Comparison of ENCODE assay signal across 24 cellular contexts in the genomic region with DNA sequence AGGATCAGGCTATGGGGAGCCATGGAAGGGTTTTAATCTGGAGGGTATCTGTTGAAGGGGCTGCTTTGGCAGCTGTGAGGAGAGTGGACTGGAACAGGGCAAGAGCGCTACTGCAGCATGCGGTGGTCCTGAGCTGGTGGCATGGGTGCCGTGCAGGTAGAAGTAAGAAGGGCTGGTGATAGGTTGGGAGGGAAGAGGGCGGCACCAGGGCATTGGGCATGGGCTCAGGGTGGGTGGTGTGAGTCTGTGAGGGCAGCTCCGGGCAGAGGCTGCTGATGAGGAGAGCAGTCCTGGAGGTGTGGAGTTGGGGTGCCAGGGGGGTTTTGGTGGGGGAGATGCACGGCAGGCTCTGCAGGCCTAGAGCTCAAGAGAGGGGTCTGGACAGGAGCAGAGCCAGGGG. TPM values are rescaled to one million over a fixed set of nuclear protein-coding genes. Genes with fewer than 3 reads are reported as not detected.
DNase-seq lines count a peak whose midpoint lies in the region; ATAC-seq, FAIRE-seq and TF ChIP-seq lines count a peak whose summit lies in the region.
"Had no signal": no experiment of that assay in that cellular context is flagged by ENCODE, and none has a peak within 500 bp of the region (broad histone marks: within the 10 kb centered on the region; RNA-seq: fewer than 3 reads in every experiment).

No MANE protein-coding gene starts in this region.

- H3K9me3 ChIP-seq in astrocyte (ENCODE audit: insufficient read depth, low read depth, low read length) (no peaks in the 10 kb centered on the region), transverse colon (no peaks in the 10 kb centered on the region), psoas muscle (no peaks in the 10 kb centered on the region)
- H3K9me3 ChIP-seq: BLaER1 treated with 17β-estradiol and CSF1 and Interleukin-3, amounts not matched to agents 10 nM and 100 nM; neutrophil had no signal

- peaks cover 32% of the 10 kb centered on the region for H3K4me1 Mint-ChIP-seq in T-helper 2 cell treated with Interferon-gamma antibody and Interleukin-4, amounts not matched to agents 5 μg/mL and 100 μg/mL, for 36 hours (ENCODE audit: low read depth)
- peaks cover 11% of the 10 kb centered on the region for H3K4me1 Mint-ChIP-seq in astrocyte (ENCODE audit: low read depth, unreplicated experiment)
- H3K4me1 Mint-ChIP-seq in naive thymus-derived CD8-positive, alpha-beta T cell: peaks cover 21 to 39% (median 31%) of the 10 kb centered on the region in 4 donors

- H3K36me3 Mint-ChIP-seq in T-helper 2 cell treated with Interferon-gamma antibody and Interleukin-4, amounts not matched to agents 5 μg/mL and 100 μg/mL, for 36 hours (ENCODE audit: low read depth): no peaks in the 10 kb centered on the region
- H3K36me3 Mint-ChIP-seq in astrocyte (ENCODE audit: low read depth, unreplicated experiment): peaks cover 6% of the 10 kb centered on the region
- H3K36me3 Mint-ChIP-seq in naive thymus-derived CD8-positive, alpha-beta T cell: no peaks in the 10 kb centered on the region

- TF ChIP-seq EP300 in transverse colon (IDR thresholded peaks at IDR 0.05; ENCODE audit: low read depth): no peak

- no peak for FAIRE-seq in astrocyte (lab: Jason Lieb, UNC)
- FAIRE-seq: endometrium, G401.6, K562 had no signal

- H3K79me2 ChIP-seq in astrocyte (ENCODE audit: insufficient read depth, low read length): peaks cover 23% of the 10 kb centered on the region

- H3K27me3 Mint-ChIP-seq in T-helper 2 cell treated with Interferon-gamma antibody and Interleukin-4, amounts not matched to agents 5 μg/mL and 100 μg/mL, for 36 hours (ENCODE audit: low read depth): no peaks in the 10 kb centered on the region
- peaks cover 4% of the 10 kb centered on the region for H3K27me3 Mint-ChIP-seq in astrocyte (ENCODE audit: low read depth, unreplicated experiment)
- no peaks in the 10 kb centered on the region for H3K27me3 Mint-ChIP-seq in naive thymus-derived CD8-positive, alpha-beta T cell

- in situ Hi-C loops in transverse colon (cut with MboI; ENCODE audit: low pct_ligation_motif_present in 1 of 4, low pct_unique_long_range_greater_than_20kb in 1 of 4, low sequenced_read_pairs in 3 of 4): no loop called here

- POLR2A ChIA-PET in naive thymus-derived CD8-positive, alpha-beta T cell (lab: Charles Lee): no interaction called here

- no peak overlapping the region for H3K4me3 Mint-ChIP-seq in T-helper 2 cell treated with Interferon-gamma antibody and Interleukin-4, amounts not matched to agents 5 μg/mL and 100 μg/mL, for 36 hours
- peak overlapping the region; percentile 86 for H3K4me3 Mint-ChIP-seq in astrocyte (ENCODE audit: unreplicated experiment)
- H3K4me3 Mint-ChIP-seq in naive thymus-derived CD8-positive, alpha-beta T cell: peak overlapping the region in 1 of 10 donors; percentile 15
- H3K4me3 Mint-ChIP-seq: activated CD4-positive, alpha-beta memory T cell treated with anti-CD3 and anti-CD28 coated beads, Interleukin-2, amount 10 ng/mL, durations not matched to agents 7 days and 5 days had no signal

- no peak overlapping the region for H2AFZ ChIP-seq in astrocyte (ENCODE audit: low read depth, low read length)

- WGBS in transverse colon (ENCODE audit: low coverage in 1 of 2), 2 donors: 80 to 83% methylated on average over 4 to 6 of the region's 6 CpGs
- WGBS in psoas muscle, 3 donors: 73 to 84% (median 77%) methylated on average over 6 of the region's 6 CpGs

- H3K9ac ChIP-seq in astrocyte (ENCODE audit: low read length): no peak overlapping the region
- H3K9ac ChIP-seq: BLaER1 treated with 17β-estradiol and CSF1 and Interleukin-3, amounts not matched to agents 10 nM and 100 nM had no signal

- H3K9me3 Mint-ChIP-seq in T-helper 2 cell treated with Interferon-gamma antibody and Interleukin-4, amounts not matched to agents 5 μg/mL and 100 μg/mL, for 36 hours: no peaks in the 10 kb centered on the region
- H3K9me3 Mint-ChIP-seq in astrocyte (ENCODE audit: unreplicated experiment): peaks cover 2% of the 10 kb centered on the region
- H3K9me3 Mint-ChIP-seq in naive thymus-derived CD8-positive, alpha-beta T cell: no peaks in the 10 kb centered on the region
- H3K9me3 Mint-ChIP-seq: activated CD4-positive, alpha-beta memory T cell treated with anti-CD3 and anti-CD28 coated beads, Interleukin-2, amount 10 ng/mL, durations not matched to agents 7 days and 5 days; activated T-helper 2 cell treated with anti-CD3 and anti-CD28 coated beads, Interferon-gamma antibody, Interleukin-2, Interleukin-4, amounts not matched to agents 10 μg/mL and 5 μg/mL and 100 μg/mL, durations not matched to agents 14 hours and 24 hours and 36 hours had no signal

- H3K36me3 ChIP-seq in astrocyte (ENCODE audit: insufficient read depth, low read length) (no peaks in the 10 kb centered on the region), transverse colon (no peaks in the 10 kb centered on the region), psoas muscle (ENCODE audit: insufficient read depth in 1 of 2, low read depth in 1 of 2) (no peaks in the 10 kb centered on the region)
- H3K36me3 ChIP-seq: BLaER1 treated with 17β-estradiol and CSF1 and Interleukin-3, amounts not matched to agents 10 nM and 100 nM; neutrophil had no signal

- H3K27ac ChIP-seq in astrocyte (ENCODE audit: low read depth, low read length) (no peak overlapping the region), transverse colon (peak overlapping the region; percentile 78 to 89 (median 88)), psoas muscle (no peak overlapping the region)
- H3K27ac ChIP-seq: BLaER1 treated with 17β-estradiol and CSF1 and Interleukin-3, amounts not matched to agents 10 nM and 100 nM; neutrophil had no signal

- peaks cover 38% of the 10 kb centered on the region for H4K20me1 ChIP-seq in astrocyte (ENCODE audit: insufficient read depth, low read length)

- DNase-seq in T-helper 2 cell treated with Interferon-gamma antibody and Interleukin-4, amounts not matched to agents 5 μg/mL and 100 μg/mL, for 36 hours (ENCODE audit: low spot score): no peak
- no peak for DNase-seq in T-helper 2 cell
- no peak for DNase-seq in astrocyte (ENCODE audit: low read depth)
- no peak for DNase-seq in naive thymus-derived CD8-positive, alpha-beta T cell
- no peak for DNase-seq in transverse colon
- no peak for DNase-seq in psoas muscle
- no peak for DNase-seq in GM19240 (ENCODE audit: insufficient read length, low spot score)
- DNase-seq: activated CD4-positive, alpha-beta memory T cell treated with anti-CD3 and anti-CD28 coated beads, Interleukin-2, amount 10 ng/mL, durations not matched to agents 7 days and 5 days; amygdala; DMS 273 treated with DMSO at 0.1 percent for 48 hours; HCEC 1CT; NCI-H2029 treated with DMSO at 0.1 percent for 48 hours; NCI-H446 treated with DMSO at 0.1 percent for 48 hours; right cardiac atrium; stimulated activated naive CD8-positive, alpha-beta T cell treated with anti-CD3 and anti-CD28 coated beads, Interleukin-15, Interleukin-2, amounts not matched to agents 100 U/mL and 50 U/mL, for 24 hours; SW 1271 had no signal

- H3K4me1 ChIP-seq in astrocyte (ENCODE audit: insufficient read depth, low read length) (peaks cover 26% of the 10 kb centered on the region), transverse colon (peaks cover 0 to 7% (median 0%) of the 10 kb centered on the region in 4 donors), psoas muscle (no peaks in the 10 kb centered on the region)

- TF ChIP-seq POLR2A in transverse colon (IDR thresholded peaks at IDR 0.05): peak; percentile 11

- intact Hi-C loops in transverse colon (cut with DNase I; ENCODE audit: low total_unique reads) (loop anchor here (10.0 kb wide), 1 partner anchor 60 kb away; no protein-coding TSS in a partner anchor), psoas muscle (cut with DNase I) (no loop called here)

- peak overlapping the region; percentile 79 for H3K4me2 ChIP-seq in astrocyte (ENCODE audit: low read length)
- H3K4me2 ChIP-seq: BLaER1 treated with 17β-estradiol and CSF1 and Interleukin-3, amounts not matched to agents 10 nM and 100 nM had no signal

- no peak for ATAC-seq in naive thymus-derived CD8-positive, alpha-beta T cell
- ATAC-seq in HG03565 (IDR thresholded peaks at IDR 0.05; ENCODE audit: unreplicated experiment) (no peak), psoas muscle (no peak)
- ATAC-seq: K562; right cardiac atrium; stimulated activated naive CD8-positive, alpha-beta T cell treated with anti-CD3 and anti-CD28 coated beads, Interleukin-15, Interleukin-2, amounts not matched to agents 100 U/mL and 50 U/mL, for 24 hours had no signal

- peak overlapping the region; percentile 24 for H3K27ac Mint-ChIP-seq in T-helper 2 cell treated with Interferon-gamma antibody and Interleukin-4, amounts not matched to agents 5 μg/mL and 100 μg/mL, for 36 hours
- H3K27ac Mint-ChIP-seq in astrocyte (ENCODE audit: unreplicated experiment): no peak overlapping the region
- peak overlapping the region in 8 of 10 donors; percentile 20 to 82 (median 44) for H3K27ac Mint-ChIP-seq in naive thymus-derived CD8-positive, alpha-beta T cell
- H3K27ac Mint-ChIP-seq: activated CD4-positive, alpha-beta memory T cell treated with anti-CD3 and anti-CD28 coated beads, Interleukin-2, amount 10 ng/mL, durations not matched to agents 7 days and 5 days had no signal

- H3K4me3 ChIP-seq in astrocyte (ENCODE audit: insufficient read depth, low read depth, low read length): peak overlapping the region; percentile 51
- peak overlapping the region; percentile 20 to 42 (median 34) for H3K4me3 ChIP-seq in transverse colon
- no peak overlapping the region for H3K4me3 ChIP-seq in psoas muscle
- H3K4me3 ChIP-seq: BLaER1 treated with 17β-estradiol and CSF1 and Interleukin-3, amounts not matched to agents 10 nM and 100 nM; K562 had no signal

- TF ChIP-seq CTCF in astrocyte (IDR thresholded peaks at IDR 0.05; ENCODE audit: insufficient read depth, low read depth, low read length) (no peak), transverse colon (IDR thresholded peaks at IDR 0.05) (no peak), psoas muscle (IDR thresholded peaks at IDR 0.05) (no peak)

- H3K27me3 ChIP-seq in astrocyte (ENCODE audit: insufficient read depth, low read length) (peaks cover 36% of the 10 kb centered on the region), transverse colon (no peaks in the 10 kb centered on the region), psoas muscle (ENCODE audit: insufficient read depth in 3 of 3, low read length in 2 of 3) (no peaks in the 10 kb centered on the region)

RNA-seq across cellular contexts. Expression of a gene that starts 2.1 kb away (rescaled TPM):
- total RNA-seq in astrocyte (298 and 540 TPM in 2 replicates), transverse colon (1,000 to 10,000 TPM in 1 of 4 donors, 100 to 1,000 TPM in 3; 394 to 3,499 (median 729) TPM), psoas muscle (1 to 10 TPM in 2 of 4 donors, under 1 TPM in 2; 0.44 to 3.4 (median 1.8) TPM)
- not detected for total RNA-seq in naive thymus-derived CD8-positive, alpha-beta T cell
- polyA plus RNA-seq in naive thymus-derived CD8-positive, alpha-beta T cell: under 1 TPM in 1 of 3 donors, not detected in 2; 0.13 TPM
- polyA plus RNA-seq in psoas muscle: 1 to 10 TPM; 2.5 to 4.0 (median 2.7) TPM
- total RNA-seq: A172; activated CD4-positive, alpha-beta memory T cell treated with anti-CD3 and anti-CD28 coated beads, Interleukin-2, amount 10 ng/mL, durations not matched to agents 7 days and 5 days had no signal

RNA-seq across cellular contexts. Expression of a gene that starts 31.8 kb away (rescaled TPM):
- total RNA-seq in astrocyte (84.8 and 86.3 TPM in 2 replicates), transverse colon (10 to 100 TPM; 27.3 to 49.7 (median 40.3) TPM), psoas muscle (10 to 100 TPM; 12.9 to 22.9 (median 20.7) TPM)
- total RNA-seq in naive thymus-derived CD8-positive, alpha-beta T cell: 10 to 100 TPM; 70.3 to 72.3 TPM
- polyA plus RNA-seq in naive thymus-derived CD8-positive, alpha-beta T cell: 100 to 1,000 TPM; 207 to 219 (median 215) TPM
- 10 to 100 TPM; 22.3 to 74.2 (median 53.7) TPM for polyA plus RNA-seq in psoas muscle

Comparison
In these comparisons a context has a peak if more than half of its experiments do, and no peak if none do; other contexts are left out.
1. H3K27ac ChIP-seq: peak in transverse colon (4 of 4); none in astrocyte (single experiment) and psoas muscle (single experiment).
2. RNA of a gene that starts 2.1 kb away (total RNA-seq): 394 to 3,499 TPM in transverse colon and 298 to 540 TPM in astrocyte; 0.44 to 3.4 TPM in psoas muscle and not detected in naive thymus-derived CD8-positive, alpha-beta T cell; every median in the first group is over 10 times any median in the second.